ENCODE assay signal across 18 cellular contexts in the genomic region with DNA sequence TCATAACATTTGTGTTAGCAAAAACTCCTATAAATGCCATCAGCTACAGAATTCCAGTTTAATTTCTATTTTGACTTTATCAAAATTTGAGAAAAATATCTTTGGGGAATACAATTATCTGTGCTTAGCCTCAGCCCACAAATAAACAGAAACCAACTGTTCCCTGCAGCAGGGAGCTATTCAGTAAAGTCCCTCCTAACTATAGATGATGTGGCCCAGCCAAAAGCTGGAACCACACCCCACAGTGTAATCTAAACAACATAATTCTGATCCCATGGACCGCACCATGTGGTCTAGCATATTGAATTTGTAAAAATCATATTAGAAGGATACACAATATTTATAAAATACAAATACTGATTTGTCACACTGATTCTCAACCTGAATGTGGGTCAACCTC.
DNase-seq lines count a peak whose midpoint lies in the region; ATAC-seq and TF ChIP-seq lines count a peak whose summit lies in the region.
"Had no signal": no experiment of that assay in that cellular context is flagged by ENCODE, and none has a peak within 500 bp of the region (broad histone marks: within the 10 kb centered on the region; RNA-seq: fewer than 3 reads in every experiment).

No MANE protein-coding gene starts in this region.

- H3K36me3 ChIP-seq in heart right ventricle (no peaks in the 10 kb centered on the region), MG63 (no peaks in the 10 kb centered on the region)
- H3K36me3 ChIP-seq: BLaER1, HAP-1 had no signal

- no peak overlapping the region for H3K27ac ChIP-seq in heart right ventricle
- H3K27ac ChIP-seq: 22Rv1, BLaER1, C4-2B had no signal

- intact Hi-C loops in left ventricle myocardium superior (cut with micrococcal nuclease) (no loop called here), heart right ventricle (cut with DNase I) (no loop called here)

- WGBS in heart right ventricle, 2 donors, result 58 to 73% methylated on average over 1 of the region's 1 CpG

- peaks cover 0 to 3% (median 0%) of the 10 kb centered on the region in 7 donors for H3K27me3 ChIP-seq in heart right ventricle
- peaks cover 11% of the 10 kb centered on the region for H3K27me3 ChIP-seq in MG63
- H3K27me3 ChIP-seq: BLaER1 had no signal

- TF ChIP-seq CTCF in heart right ventricle (IDR thresholded peaks at IDR 0.05), result no peak

- DNase-seq in DMS 273 (lab: John Stamatoyannopoulos, UW; ENCODE audit: unreplicated experiment), result peak; percentile 1
- no peak for DNase-seq in DMS 273 treated with DMSO at 0.1 percent for 48 hours (lab: John Stamatoyannopoulos, UW)
- no peak for DNase-seq in left ventricle myocardium superior
- no peak for DNase-seq in heart right ventricle
- DNase-seq in MG63, result peak; percentile 26
- no peak for DNase-seq in activated T-cell treated with anti-CD3 and anti-CD28 coated beads for 4 hours
- DNase-seq: Caco-2; CD4-positive, CD25-positive, alpha-beta regulatory T cell; CD8-positive, alpha-beta T cell; DMS53; DMS79 treated with DMSO at 0.1 percent for 48 hours; GF-D8; GOT3 had no signal

- ATAC-seq in left ventricle myocardium superior (peak; percentile 31), heart right ventricle (no peak), HG03196 (IDR thresholded peaks at IDR 0.05; ENCODE audit: unreplicated experiment) (no peak)
- ATAC-seq: CD8-positive, alpha-beta T cell had no signal

- no peak overlapping the region for H3K4me3 ChIP-seq in heart right ventricle
- no peak overlapping the region for H3K4me3 ChIP-seq in MG63
- H3K4me3 ChIP-seq: BLaER1, HAP-1 had no signal

- peaks cover 0 to 29% (median 12%) of the 10 kb centered on the region in 9 donors for H3K4me1 ChIP-seq in heart right ventricle
- H3K4me1 ChIP-seq: BLaER1, Caco-2, HAP-1 had no signal

- H3K9me3 ChIP-seq in heart right ventricle, result no peaks in the 10 kb centered on the region
- H3K9me3 ChIP-seq in MG63, result no peaks in the 10 kb centered on the region
- H3K9me3 ChIP-seq: BLaER1, Caco-2, HAP-1 had no signal

Comparison
In these comparisons a context has a peak if more than half of its experiments do, and no peak if none do; other contexts are left out.
1. DNase-seq: peak in DMS 273 (single experiment) and MG63 (single experiment); none in DMS 273 treated with DMSO at 0.1 percent for 48 hours (single experiment), left ventricle myocardium superior (single experiment), heart right ventricle (0 of 2) and activated T-cell treated with anti-CD3 and anti-CD28 coated beads for 4 hours (single experiment).